8 cellular contexts compared by ENCODE assay signal in genomic region chr22:18077639-18078328, GRCh38. TPM values are rescaled to one million over a fixed set of nuclear protein-coding genes. Genes with fewer than 3 reads are reported as not detected.
A peak's percentile ranks its signal among the peaks of the same experiment; 100 is the strongest.
DNase-seq lines count a peak whose midpoint lies in the region; ATAC-seq and TF ChIP-seq lines count a peak whose summit lies in the region.

Gene PEX26, plus strand, starts transcription at chr22:18077990. Its CDS starts 387 bp downstream, at chr22:18078377.

- H3K9me3 Mint-ChIP-seq in activated T-cell treated with anti-CD3 and anti-CD28 coated beads, Interleukin-2, amount 50 U/mL, for 72 hours = no peaks in the 10 kb centered on the region

- H3K36me3 Mint-ChIP-seq in activated T-cell treated with anti-CD3 and anti-CD28 coated beads, Interleukin-2, amount 50 U/mL, for 72 hours (ENCODE audit: insufficient read depth in 2 of 2) = peaks cover 21 to 29% of the 10 kb centered on the region in 2 donors

- H3K9me3 ChIP-seq in Peyer's patch (no peaks in the 10 kb centered on the region), esophagus muscularis mucosa (no peaks in the 10 kb centered on the region)

- H3K36me3 ChIP-seq in Peyer's patch = peaks cover 0 to 32% (median 0%) of the 10 kb centered on the region in 3 donors
- peaks cover 6 to 36% (median 32%) of the 10 kb centered on the region in 4 donors for H3K36me3 ChIP-seq in esophagus muscularis mucosa

- H3K27ac ChIP-seq in Peyer's patch (peak within 1 kb of the TSS; percentile 68 to 94 (median 88)), esophagus muscularis mucosa (replicated peaks in 1 of 4) (peak within 1 kb of the TSS; percentile 81 to 90 (median 83))

- peaks cover 44% of the 10 kb centered on the region for H3K4me1 Mint-ChIP-seq in activated T-cell treated with anti-CD3 and anti-CD28 coated beads, Interleukin-2, amount 50 U/mL, for 72 hours (ENCODE audit: low read depth)

- intact Hi-C loops in esophagus muscularis mucosa (cut with DNase I) = loop anchor here (2.0 to 5.0 kb wide), 3 partner anchors 77 to 185 kb away; no protein-coding TSS in a partner anchor

- TF ChIP-seq EP300 in esophagus muscularis mucosa (IDR thresholded peaks at IDR 0.05) = no peak

- peak; percentile 75 for DNase-seq in DMS153 treated with DMSO at 0.1 percent for 48 hours (lab: John Stamatoyannopoulos, UW; ENCODE audit: unreplicated experiment)
- peak; percentile 98 for DNase-seq in KBM-7
- DNase-seq in Peyer's patch = peak; percentile 95 to 98 (median 95)
- DNase-seq in activated T-cell treated with anti-CD3 and anti-CD28 coated beads, Interleukin-2, amount 50 U/mL, for 72 hours = peak; percentile 95
- DNase-seq in esophagus muscularis mucosa (ENCODE audit: extremely low spot score) = peak; percentile 98
- peak; percentile 96 for DNase-seq in myocyte (ENCODE audit: low read depth)
- peak; percentile 92 for DNase-seq in stimulated activated CD8-positive, alpha-beta memory T cell treated with anti-CD3 and anti-CD28 coated beads, Interleukin-7, amount 100 ng/mL, for 48 hours (ENCODE audit: extremely low read depth in 1 of 2, low read depth in 1 of 2)

- H3K27me3 ChIP-seq in Peyer's patch (no peaks in the 10 kb centered on the region), esophagus muscularis mucosa (no peaks in the 10 kb centered on the region)

- peaks cover 1 to 24% (median 14%) of the 10 kb centered on the region in 4 donors for H3K4me1 ChIP-seq in Peyer's patch
- H3K4me1 ChIP-seq in esophagus muscularis mucosa = peaks cover 28 to 46% (median 43%) of the 10 kb centered on the region in 4 donors

- TF ChIP-seq CTCF in Peyer's patch (IDR thresholded peaks at IDR 0.05) = no peak
- TF ChIP-seq CTCF in esophagus muscularis mucosa (IDR thresholded peaks at IDR 0.05) = peak in 1 of 3 experiments; percentile 19

- H3K4me3 ChIP-seq in Peyer's patch (peak within 1 kb of the TSS; percentile 81 to 97 (median 89)), esophagus muscularis mucosa (peak within 1 kb of the TSS; percentile 71 to 93 (median 80))

- no peaks in the 10 kb centered on the region for H3K27me3 Mint-ChIP-seq in activated T-cell treated with anti-CD3 and anti-CD28 coated beads, Interleukin-2, amount 50 U/mL, for 72 hours (ENCODE audit: low read depth)

- peak; percentile 70 to 87 for TF ChIP-seq POLR2A in Peyer's patch (IDR thresholded peaks at IDR 0.05)
- peak; percentile 48 for TF ChIP-seq POLR2A in esophagus muscularis mucosa (IDR thresholded peaks at IDR 0.05; ENCODE audit: low read depth)

- 0% methylated on average over 16 of the region's 50 CpGs for WGBS in esophagus muscularis mucosa

- in situ Hi-C loops in KBM-7 (cut with MboI; ENCODE audit: low pct_unique_long_range_greater_than_20kb, low sequenced_read_pairs) = loop anchor here (10.0 kb wide), 1 partner anchor 243 kb away; no protein-coding TSS in a partner anchor

- ATAC-seq in GM21619 (IDR thresholded peaks at IDR 0.05; ENCODE audit: unreplicated experiment) = peak; percentile 90
- ATAC-seq in activated T-cell treated with anti-CD3 and anti-CD28 coated beads, Interleukin-2, amount 50 U/mL, for 72 hours (replicated peaks in 1 of 2) = peak; percentile 97 to 99

- peak within 1 kb of the TSS; percentile 88 to 96 for H3K4me3 Mint-ChIP-seq in activated T-cell treated with anti-CD3 and anti-CD28 coated beads, Interleukin-2, amount 50 U/mL, for 72 hours

- peak within 1 kb of the TSS; percentile 99 for H3K27ac Mint-ChIP-seq in activated T-cell treated with anti-CD3 and anti-CD28 coated beads, Interleukin-2, amount 50 U/mL, for 72 hours

RNA-seq across cellular contexts. Expression of gene PEX26, which starts in this region (rescaled TPM):
- total RNA-seq in Peyer's patch = 100 to 1,000 TPM in 2 of 4 donors, 10 to 100 TPM in 2; 53.6 to 120 (median 102) TPM
- total RNA-seq in activated T-cell treated with anti-CD3 and anti-CD28 coated beads, Interleukin-2, amount 50 U/mL, for 72 hours = 10 to 100 TPM; 41.8 to 48.1 TPM
- total RNA-seq in esophagus muscularis mucosa = 10 to 100 TPM; 19.7 to 54.2 (median 33.6) TPM
- total RNA-seq in myocyte = 22.8 and 24.5 TPM in 2 replicates
- 30.4 TPM for polyA plus RNA-seq in myocyte (2012)

Comparison
In these comparisons a context has a peak if more than half of its experiments do, and no peak if none do; other contexts are left out.
1. Peak in every context shown above with its lines: DNase-seq, ATAC-seq, H3K4me3 ChIP-seq and H3K27ac ChIP-seq.